In genomic region chr10:69959911-69960310, GRCh38 we compare ENCODE assay signal across 17 cellular contexts.
DNase-seq lines count a peak whose midpoint lies in the region; ATAC-seq and TF ChIP-seq lines count a peak whose summit lies in the region.
"Had no signal": no experiment of that assay in that cellular context is flagged by ENCODE, and none has a peak within 500 bp of the region (broad histone marks: within the 10 kb centered on the region; RNA-seq: fewer than 3 reads in every experiment).

No MANE protein-coding gene starts in this region.

- H3K36me3 Mint-ChIP-seq in nephron progenitor cell (ENCODE audit: low read depth), result peaks cover 24% of the 10 kb centered on the region
- H3K36me3 Mint-ChIP-seq: IgD-negative memory B cell had no signal

- ATAC-seq in Right ventricle myocardium inferior (peak; percentile 24), left ventricle myocardium superior (peak; percentile 20)
- ATAC-seq: A549, SK-N-SH treated with all-trans-retinoic acid at 6 μM for 48 hours had no signal

- DNase-seq in Right ventricle myocardium inferior (ENCODE audit: missing footprints) (no peak), cardiac septum (ENCODE audit: low spot score) (no peak), SIG-M5 (lab: John Stamatoyannopoulos, UW) (peak; percentile 53), left ventricle myocardium superior (no peak), ureter (ENCODE audit: low spot score) (peak; percentile 17), islet precursor cell (no peak), SW 1271 (lab: John Stamatoyannopoulos, UW) (no peak), nephron progenitor cell (no peak)
- DNase-seq: activated CD4-positive, CD25-positive, alpha-beta regulatory T cell treated with anti-CD3 and anti-CD28 coated beads, Interleukin-2, amount 50 U/mL, for 72 hours; activated naive CD4-positive, alpha-beta T cell treated with Interleukin-2 at 50 U/mL for 16 hours; dermis blood vessel endothelial cell; kidney glomerular epithelial cell; NCI-H1436; NCI-H2227 treated with DMSO at 0.1 percent for 48 hours had no signal

- H3K27me3 Mint-ChIP-seq in nephron progenitor cell (ENCODE audit: low read depth, poor library complexity), result peaks cover 4% of the 10 kb centered on the region

- peaks cover 27% of the 10 kb centered on the region for H3K4me1 Mint-ChIP-seq in nephron progenitor cell

- H3K9me3 Mint-ChIP-seq in nephron progenitor cell, result peaks cover 9% of the 10 kb centered on the region
- H3K9me3 Mint-ChIP-seq: IgD-negative memory B cell had no signal

- no peak for TF ChIP-seq CTCF in nephron progenitor cell (IDR thresholded peaks at IDR 0.05)

- intact Hi-C loops in Right ventricle myocardium inferior (cut with DNase I), result no loop called here
- intact Hi-C loops in cardiac septum (cut with DNase I), result no loop called here
- intact Hi-C loops in left ventricle myocardium superior (cut with micrococcal nuclease), result no loop called here

- no peak overlapping the region for H3K4me3 Mint-ChIP-seq in nephron progenitor cell

- no peak overlapping the region for H3K27ac Mint-ChIP-seq in nephron progenitor cell

Comparison
In these comparisons a context has a peak if more than half of its experiments do, and no peak if none do; other contexts are left out.
1. DNase-seq: peak in SIG-M5 (single experiment) and ureter (single experiment); none in Right ventricle myocardium inferior (single experiment), cardiac septum (single experiment), left ventricle myocardium superior (single experiment), islet precursor cell (single experiment), SW 1271 (0 of 2) and nephron progenitor cell (single experiment).